ENCODE assay signal across 8 cellular contexts in the genomic region with DNA sequence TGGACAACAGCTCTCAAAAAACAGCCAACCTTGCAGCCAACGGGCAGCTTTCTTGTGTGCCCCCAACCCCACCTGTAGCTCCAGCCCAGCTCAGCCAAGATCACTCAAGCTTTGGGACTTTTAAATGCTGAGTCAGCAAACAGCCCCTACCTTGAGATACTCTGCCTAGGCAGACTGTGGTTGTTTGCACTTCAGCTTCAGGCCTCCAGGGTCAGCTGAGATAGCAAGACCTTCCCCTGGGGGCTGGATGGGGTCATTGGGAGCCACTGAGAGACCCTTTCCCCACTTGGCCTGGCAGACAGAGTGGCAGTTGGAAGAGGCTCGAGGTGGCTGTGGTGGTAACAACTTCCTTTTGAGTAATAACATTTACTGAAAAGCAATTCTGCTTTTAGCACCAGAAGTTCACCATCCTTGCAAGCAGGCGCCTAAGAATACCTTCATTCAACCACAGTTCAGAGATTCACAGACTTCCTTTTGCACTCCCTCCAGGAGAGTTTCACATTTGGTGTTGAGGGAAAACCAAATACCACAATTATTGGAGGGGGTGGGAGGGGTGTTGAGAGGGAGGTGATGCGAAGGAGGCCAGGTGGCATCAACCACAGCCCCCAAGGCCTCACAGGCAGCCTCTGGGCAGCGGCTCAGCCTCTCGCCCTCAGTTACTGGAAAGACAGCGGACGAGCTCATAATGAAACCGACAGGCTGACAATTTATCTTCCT.
A peak's percentile ranks its signal among the peaks of the same experiment; 100 is the strongest.
DNase-seq lines count a peak whose midpoint lies in the region; ATAC-seq and TF ChIP-seq lines count a peak whose summit lies in the region.

No MANE protein-coding gene starts in this region.

- peak overlapping the region; percentile 52 to 66 for H3K27ac ChIP-seq in liver (ENCODE audit: low read depth in 1 of 2, low read length in 2 of 2)

- H3K4me1 Mint-ChIP-seq in stimulated activated effector memory CD8-positive, alpha-beta T cell treated with anti-CD3 and anti-CD28 coated beads, Interleukin-12 subunit alpha, Interleukin-12 subunit beta, amount 100 ng/mL, for 72 hours, result peaks cover 49% of the 10 kb centered on the region

- H3K4me3 ChIP-seq in liver (ENCODE audit: low read depth in 1 of 3, low read length in 3 of 3), result no peak overlapping the region

- peak; percentile 54 for TF ChIP-seq CTCF in GM12873 (IDR thresholded peaks at IDR 0.05; ENCODE audit: insufficient read depth, low read depth, low read length, missing control alignments)
- no peak for TF ChIP-seq CTCF in liver (IDR thresholded peaks at IDR 0.05; ENCODE audit: low read depth, low read length, missing input control)

- peak; percentile 54 for DNase-seq in LHCN-M2 (ENCODE audit: low read depth)
- peak; percentile 12 for DNase-seq in activated effector memory CD4-positive, alpha-beta T cell treated with Interleukin-2 at 50 U/mL for 16 hours
- DNase-seq in stimulated activated effector memory CD8-positive, alpha-beta T cell treated with anti-CD3 and anti-CD28 coated beads, Interleukin-12 subunit alpha, Interleukin-12 subunit beta, amount 100 ng/mL, for 72 hours (ENCODE audit: low spot score in 2 of 2), result peak; percentile 52 to 91
- DNase-seq in NCI-H2107 (lab: John Stamatoyannopoulos, UW), result no peak
- no peak for DNase-seq in occipital lobe (lab: John Stamatoyannopoulos, UW)

- peaks cover 0 to 4% (median under 1%) of the 10 kb centered on the region in 4 donors for H3K4me1 ChIP-seq in liver (ENCODE audit: control insufficient read depth in 4 of 4, insufficient read depth in 4 of 4, low read length in 3 of 4)

- ATAC-seq in GM21723 (IDR thresholded peaks at IDR 0.05; ENCODE audit: unreplicated experiment), result peak; percentile 66
- peak; percentile 89 for ATAC-seq in stimulated activated effector memory CD8-positive, alpha-beta T cell treated with anti-CD3 and anti-CD28 coated beads, Interleukin-12 subunit alpha, Interleukin-12 subunit beta, amount 100 ng/mL, for 72 hours

- no peaks in the 10 kb centered on the region for H3K36me3 ChIP-seq in liver (ENCODE audit: control insufficient read depth in 4 of 4, insufficient read depth in 3 of 4, low read depth in 1 of 4, low read length in 3 of 4)

- H3K27me3 ChIP-seq in liver (ENCODE audit: control insufficient read depth in 4 of 4, insufficient read depth in 4 of 4, low read length in 3 of 4), result no peaks in the 10 kb centered on the region

- whole genome bisulfite sequencing in liver, result 67% methylated on average over 9 of the region's 9 CpGs

- H3K9ac ChIP-seq in liver (ENCODE audit: low read depth in 1 of 2, low read length in 2 of 2), result no peak overlapping the region

- TF ChIP-seq RAD21 in liver (IDR thresholded peaks at IDR 0.05), result no peak

- H3K9me3 Mint-ChIP-seq in stimulated activated effector memory CD8-positive, alpha-beta T cell treated with anti-CD3 and anti-CD28 coated beads, Interleukin-12 subunit alpha, Interleukin-12 subunit beta, amount 100 ng/mL, for 72 hours, result no peaks in the 10 kb centered on the region

- H3K9me3 ChIP-seq in liver (ENCODE audit: control insufficient read depth in 4 of 4, low read length in 3 of 4), result no peaks in the 10 kb centered on the region

- H3K36me3 Mint-ChIP-seq in stimulated activated effector memory CD8-positive, alpha-beta T cell treated with anti-CD3 and anti-CD28 coated beads, Interleukin-12 subunit alpha, Interleukin-12 subunit beta, amount 100 ng/mL, for 72 hours, result peaks cover 9% of the 10 kb centered on the region

- H3K27ac Mint-ChIP-seq in stimulated activated effector memory CD8-positive, alpha-beta T cell treated with anti-CD3 and anti-CD28 coated beads, Interleukin-12 subunit alpha, Interleukin-12 subunit beta, amount 100 ng/mL, for 72 hours, result peak overlapping the region; percentile 88

- H3K4me3 Mint-ChIP-seq in stimulated activated effector memory CD8-positive, alpha-beta T cell treated with anti-CD3 and anti-CD28 coated beads, Interleukin-12 subunit alpha, Interleukin-12 subunit beta, amount 100 ng/mL, for 72 hours, result peak overlapping the region; percentile 67

TF ChIP-seq in liver, 16 proteins besides CTCF, POLR2A, EP300 and RAD21:
- TF ChIP-seq YY1 (IDR thresholded peaks at IDR 0.05), result no peak
- TF ChIP-seq SP1 (IDR thresholded peaks at IDR 0.05), result peak; percentile 8
- TF ChIP-seq RXRA (IDR thresholded peaks at IDR 0.05), result peak in 1 of 2 donors; percentile 31

Comparison
In these comparisons a context has a peak if more than half of its experiments do, and no peak if none do; other contexts are left out.
1. DNase-seq: peak in LHCN-M2 (single experiment), activated effector memory CD4-positive, alpha-beta T cell treated with Interleukin-2 at 50 U/mL for 16 hours (single experiment) and stimulated activated effector memory CD8-positive, alpha-beta T cell treated with anti-CD3 and anti-CD28 coated beads, Interleukin-12 subunit alpha, Interleukin-12 subunit beta, amount 100 ng/mL, for 72 hours (2 of 2); none in NCI-H2107 (single experiment) and occipital lobe (single experiment).